ENCODE assay signal across 1 cellular context in the genomic region with DNA sequence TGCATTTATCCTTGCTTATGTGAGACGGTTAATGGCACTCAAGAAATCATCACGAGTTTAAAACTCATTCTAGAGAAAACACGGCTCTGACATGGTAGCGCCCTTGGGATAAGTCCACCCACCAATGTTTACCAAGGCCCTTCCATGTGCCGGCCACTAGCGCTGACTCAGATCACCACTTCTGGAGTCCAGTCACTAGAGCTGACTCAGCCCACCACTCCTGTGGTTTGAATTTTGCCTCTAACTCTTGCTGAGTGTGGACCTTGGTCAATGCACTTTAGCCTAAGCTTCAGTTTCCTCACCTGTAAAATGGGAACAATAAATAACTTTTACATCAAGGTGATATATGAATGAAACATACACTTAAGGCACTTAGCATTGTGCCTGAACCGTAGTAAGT.
TF ChIP-seq lines count a peak whose summit lies in the region.

No MANE protein-coding gene starts in this region.

TF ChIP-seq in HepG2, 621 proteins besides CTCF, POLR2A, EP300 and RAD21 (continued from another document and continues in another):
- TF ChIP-seq, protein P1, sequence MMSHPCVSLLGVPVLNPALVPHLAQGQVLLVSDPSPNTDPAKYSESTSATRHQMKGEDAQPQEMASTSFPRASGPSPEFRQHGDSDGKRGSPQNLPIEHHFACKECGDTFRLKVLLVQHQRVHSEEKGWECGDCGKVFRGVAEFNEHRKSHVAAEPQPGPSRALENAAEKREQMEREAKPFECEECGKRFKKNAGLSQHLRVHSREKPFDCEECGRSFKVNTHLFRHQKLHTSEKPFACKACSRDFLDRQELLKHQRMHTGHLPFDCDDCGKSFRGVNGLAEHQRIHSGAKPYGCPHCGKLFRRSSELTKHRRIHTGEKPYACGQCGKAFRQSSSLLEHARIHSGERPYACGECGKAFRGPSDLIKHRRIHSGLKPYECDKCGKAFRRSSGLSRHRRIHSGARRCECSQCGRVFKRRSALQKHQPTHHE (CRISPR knock-in tag; IDR thresholded peaks at IDR 0.05; ENCODE audit: borderline replicate concordance): no peak
- peak; percentile 94; the same call in 1 of the 2 replicates for TF ChIP-seq CHD4 (IDR thresholded peaks at IDR 0.05; ENCODE audit: borderline replicate concordance, low read length)
- TF ChIP-seq KDM3A (CRISPR knock-in tag; IDR thresholded peaks at IDR 0.05; ENCODE audit: low read depth): no peak
- no peak for TF ChIP-seq ZNF605 (CRISPR knock-in tag; IDR thresholded peaks at IDR 0.05)
- no peak for TF ChIP-seq CHCHD3 (CRISPR knock-in tag; IDR thresholded peaks at IDR 0.05)
- no peak for TF ChIP-seq AGO2 (optimal IDR thresholded peaks at IDR 0.05; ENCODE audit: low read depth, low read length)
- no peak for TF ChIP-seq POLR2G (IDR thresholded peaks at IDR 0.05; ENCODE audit: low read depth, low read length)
- peak; percentile 63; the same call in 1 of the 2 replicates for TF ChIP-seq IRF2 (CRISPR knock-in tag; IDR thresholded peaks at IDR 0.05)
- TF ChIP-seq ZNF432 (CRISPR knock-in tag; IDR thresholded peaks at IDR 0.05; ENCODE audit: borderline replicate concordance): no peak
- peak; percentile 99 for TF ChIP-seq ZMYM2 (CRISPR knock-in tag; IDR thresholded peaks at IDR 0.05)
- no peak for TF ChIP-seq GABPA (IDR thresholded peaks at IDR 0.05; ENCODE audit: low read depth, low read length)
- peak; percentile 18; the same call in 1 of the 2 replicates for TF ChIP-seq GABPA (CRISPR knock-in tag; IDR thresholded peaks at IDR 0.05; ENCODE audit: low read depth)
- TF ChIP-seq, protein P2, sequence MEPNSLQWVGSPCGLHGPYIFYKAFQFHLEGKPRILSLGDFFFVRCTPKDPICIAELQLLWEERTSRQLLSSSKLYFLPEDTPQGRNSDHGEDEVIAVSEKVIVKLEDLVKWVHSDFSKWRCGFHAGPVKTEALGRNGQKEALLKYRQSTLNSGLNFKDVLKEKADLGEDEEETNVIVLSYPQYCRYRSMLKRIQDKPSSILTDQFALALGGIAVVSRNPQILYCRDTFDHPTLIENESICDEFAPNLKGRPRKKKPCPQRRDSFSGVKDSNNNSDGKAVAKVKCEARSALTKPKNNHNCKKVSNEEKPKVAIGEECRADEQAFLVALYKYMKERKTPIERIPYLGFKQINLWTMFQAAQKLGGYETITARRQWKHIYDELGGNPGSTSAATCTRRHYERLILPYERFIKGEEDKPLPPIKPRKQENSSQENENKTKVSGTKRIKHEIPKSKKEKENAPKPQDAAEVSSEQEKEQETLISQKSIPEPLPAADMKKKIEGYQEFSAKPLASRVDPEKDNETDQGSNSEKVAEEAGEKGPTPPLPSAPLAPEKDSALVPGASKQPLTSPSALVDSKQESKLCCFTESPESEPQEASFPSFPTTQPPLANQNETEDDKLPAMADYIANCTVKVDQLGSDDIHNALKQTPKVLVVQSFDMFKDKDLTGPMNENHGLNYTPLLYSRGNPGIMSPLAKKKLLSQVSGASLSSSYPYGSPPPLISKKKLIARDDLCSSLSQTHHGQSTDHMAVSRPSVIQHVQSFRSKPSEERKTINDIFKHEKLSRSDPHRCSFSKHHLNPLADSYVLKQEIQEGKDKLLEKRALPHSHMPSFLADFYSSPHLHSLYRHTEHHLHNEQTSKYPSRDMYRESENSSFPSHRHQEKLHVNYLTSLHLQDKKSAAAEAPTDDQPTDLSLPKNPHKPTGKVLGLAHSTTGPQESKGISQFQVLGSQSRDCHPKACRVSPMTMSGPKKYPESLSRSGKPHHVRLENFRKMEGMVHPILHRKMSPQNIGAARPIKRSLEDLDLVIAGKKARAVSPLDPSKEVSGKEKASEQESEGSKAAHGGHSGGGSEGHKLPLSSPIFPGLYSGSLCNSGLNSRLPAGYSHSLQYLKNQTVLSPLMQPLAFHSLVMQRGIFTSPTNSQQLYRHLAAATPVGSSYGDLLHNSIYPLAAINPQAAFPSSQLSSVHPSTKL (CRISPR knock-in tag; IDR thresholded peaks at IDR 0.05): peak; percentile 85
- TF ChIP-seq, protein P3, sequence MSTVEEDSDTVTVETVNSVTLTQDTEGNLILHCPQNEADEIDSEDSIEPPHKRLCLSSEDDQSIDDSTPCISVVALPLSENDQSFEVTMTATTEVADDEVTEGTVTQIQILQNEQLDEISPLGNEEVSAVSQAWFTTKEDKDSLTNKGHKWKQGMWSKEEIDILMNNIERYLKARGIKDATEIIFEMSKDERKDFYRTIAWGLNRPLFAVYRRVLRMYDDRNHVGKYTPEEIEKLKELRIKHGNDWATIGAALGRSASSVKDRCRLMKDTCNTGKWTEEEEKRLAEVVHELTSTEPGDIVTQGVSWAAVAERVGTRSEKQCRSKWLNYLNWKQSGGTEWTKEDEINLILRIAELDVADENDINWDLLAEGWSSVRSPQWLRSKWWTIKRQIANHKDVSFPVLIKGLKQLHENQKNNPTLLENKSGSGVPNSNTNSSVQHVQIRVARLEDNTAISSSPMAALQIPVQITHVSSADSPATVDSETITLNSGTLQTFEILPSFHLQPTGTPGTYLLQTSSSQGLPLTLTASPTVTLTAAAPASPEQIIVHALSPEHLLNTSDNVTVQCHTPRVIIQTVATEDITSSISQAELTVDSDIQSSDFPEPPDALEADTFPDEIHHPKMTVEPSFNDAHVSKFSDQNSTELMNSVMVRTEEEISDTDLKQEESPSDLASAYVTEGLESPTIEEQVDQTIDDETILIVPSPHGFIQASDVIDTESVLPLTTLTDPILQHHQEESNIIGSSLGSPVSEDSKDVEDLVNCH (CRISPR knock-in tag; IDR thresholded peaks at IDR 0.05): no peak
- TF ChIP-seq, protein P4, sequence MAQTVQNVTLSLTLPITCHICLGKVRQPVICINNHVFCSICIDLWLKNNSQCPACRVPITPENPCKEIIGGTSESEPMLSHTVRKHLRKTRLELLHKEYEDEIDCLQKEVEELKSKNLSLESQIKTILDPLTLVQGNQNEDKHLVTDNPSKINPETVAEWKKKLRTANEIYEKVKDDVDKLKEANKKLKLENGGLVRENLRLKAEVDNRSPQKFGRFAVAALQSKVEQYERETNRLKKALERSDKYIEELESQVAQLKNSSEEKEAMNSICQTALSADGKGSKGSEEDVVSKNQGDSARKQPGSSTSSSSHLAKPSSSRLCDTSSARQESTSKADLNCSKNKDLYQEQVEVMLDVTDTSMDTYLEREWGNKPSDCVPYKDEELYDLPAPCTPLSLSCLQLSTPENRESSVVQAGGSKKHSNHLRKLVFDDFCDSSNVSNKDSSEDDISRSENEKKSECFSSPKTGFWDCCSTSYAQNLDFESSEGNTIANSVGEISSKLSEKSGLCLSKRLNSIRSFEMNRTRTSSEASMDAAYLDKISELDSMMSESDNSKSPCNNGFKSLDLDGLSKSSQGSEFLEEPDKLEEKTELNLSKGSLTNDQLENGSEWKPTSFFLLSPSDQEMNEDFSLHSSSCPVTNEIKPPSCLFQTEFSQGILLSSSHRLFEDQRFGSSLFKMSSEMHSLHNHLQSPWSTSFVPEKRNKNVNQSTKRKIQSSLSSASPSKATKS (CRISPR knock-in tag; IDR thresholded peaks at IDR 0.05): no peak
- TF ChIP-seq ZNF446 (CRISPR knock-in tag; IDR thresholded peaks at IDR 0.05): no peak
- no peak for TF ChIP-seq ZSCAN12 (CRISPR knock-in tag; IDR thresholded peaks at IDR 0.05)
- no peak for TF ChIP-seq SUZ12 (IDR thresholded peaks at IDR 0.05; ENCODE audit: low read depth, low read length)
- TF ChIP-seq, protein P5, sequence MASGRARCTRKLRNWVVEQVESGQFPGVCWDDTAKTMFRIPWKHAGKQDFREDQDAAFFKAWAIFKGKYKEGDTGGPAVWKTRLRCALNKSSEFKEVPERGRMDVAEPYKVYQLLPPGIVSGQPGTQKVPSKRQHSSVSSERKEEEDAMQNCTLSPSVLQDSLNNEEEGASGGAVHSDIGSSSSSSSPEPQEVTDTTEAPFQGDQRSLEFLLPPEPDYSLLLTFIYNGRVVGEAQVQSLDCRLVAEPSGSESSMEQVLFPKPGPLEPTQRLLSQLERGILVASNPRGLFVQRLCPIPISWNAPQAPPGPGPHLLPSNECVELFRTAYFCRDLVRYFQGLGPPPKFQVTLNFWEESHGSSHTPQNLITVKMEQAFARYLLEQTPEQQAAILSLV (CRISPR knock-in tag; IDR thresholded peaks at IDR 0.05; ENCODE audit: borderline replicate concordance): no peak
- peak; percentile 88 to 92 for TF ChIP-seq MAFK (conservative IDR thresholded peaks at IDR 0.05 in 1 of 2, IDR thresholded peaks at IDR 0.05 in 1 of 2; ENCODE audit: low read length in 2 of 2)
- TF ChIP-seq POLR2AphosphoS2 (IDR thresholded peaks at IDR 0.05; ENCODE audit: low read depth, low read length): no peak
- no peak for TF ChIP-seq CCDC6 (CRISPR knock-in tag; IDR thresholded peaks at IDR 0.05)
- TF ChIP-seq, protein P6, sequence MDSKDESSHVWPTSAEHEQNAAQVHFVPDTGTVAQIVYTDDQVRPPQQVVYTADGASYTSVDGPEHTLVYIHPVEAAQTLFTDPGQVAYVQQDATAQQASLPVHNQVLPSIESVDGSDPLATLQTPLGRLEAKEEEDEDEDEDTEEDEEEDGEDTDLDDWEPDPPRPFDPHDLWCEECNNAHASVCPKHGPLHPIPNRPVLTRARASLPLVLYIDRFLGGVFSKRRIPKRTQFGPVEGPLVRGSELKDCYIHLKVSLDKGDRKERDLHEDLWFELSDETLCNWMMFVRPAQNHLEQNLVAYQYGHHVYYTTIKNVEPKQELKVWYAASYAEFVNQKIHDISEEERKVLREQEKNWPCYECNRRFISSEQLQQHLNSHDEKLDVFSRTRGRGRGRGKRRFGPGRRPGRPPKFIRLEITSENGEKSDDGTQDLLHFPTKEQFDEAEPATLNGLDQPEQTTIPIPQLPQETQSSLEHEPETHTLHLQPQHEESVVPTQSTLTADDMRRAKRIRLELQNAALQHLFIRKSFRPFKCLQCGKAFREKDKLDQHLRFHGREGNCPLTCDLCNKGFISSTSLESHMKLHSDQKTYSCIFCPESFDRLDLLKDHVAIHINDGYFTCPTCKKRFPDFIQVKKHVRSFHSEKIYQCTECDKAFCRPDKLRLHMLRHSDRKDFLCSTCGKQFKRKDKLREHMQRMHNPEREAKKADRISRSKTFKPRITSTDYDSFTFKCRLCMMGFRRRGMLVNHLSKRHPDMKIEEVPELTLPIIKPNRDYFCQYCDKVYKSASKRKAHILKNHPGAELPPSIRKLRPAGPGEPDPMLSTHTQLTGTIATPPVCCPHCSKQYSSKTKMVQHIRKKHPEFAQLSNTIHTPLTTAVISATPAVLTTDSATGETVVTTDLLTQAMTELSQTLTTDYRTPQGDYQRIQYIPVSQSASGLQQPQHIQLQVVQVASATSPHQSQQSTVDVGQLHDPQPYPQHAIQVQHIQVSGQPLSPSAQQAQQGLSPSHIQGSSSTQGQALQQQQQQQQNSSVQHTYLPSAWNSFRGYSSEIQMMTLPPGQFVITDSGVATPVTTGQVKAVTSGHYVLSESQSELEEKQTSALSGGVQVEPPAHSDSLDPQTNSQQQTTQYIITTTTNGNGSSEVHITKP (CRISPR knock-in tag; IDR thresholded peaks at IDR 0.05; ENCODE audit: low read depth): peak; percentile 95
- no peak for TF ChIP-seq SRSF1 (optimal IDR thresholded peaks at IDR 0.05; ENCODE audit: low read depth, low read length)
- no peak for TF ChIP-seq IKZF1 (IDR thresholded peaks at IDR 0.05)
- TF ChIP-seq ZFP36L2 (CRISPR knock-in tag; IDR thresholded peaks at IDR 0.05): no peak
- TF ChIP-seq ZNF256 (CRISPR knock-in tag; conservative IDR thresholded peaks at IDR 0.05): no peak
- TF ChIP-seq, protein P7, sequence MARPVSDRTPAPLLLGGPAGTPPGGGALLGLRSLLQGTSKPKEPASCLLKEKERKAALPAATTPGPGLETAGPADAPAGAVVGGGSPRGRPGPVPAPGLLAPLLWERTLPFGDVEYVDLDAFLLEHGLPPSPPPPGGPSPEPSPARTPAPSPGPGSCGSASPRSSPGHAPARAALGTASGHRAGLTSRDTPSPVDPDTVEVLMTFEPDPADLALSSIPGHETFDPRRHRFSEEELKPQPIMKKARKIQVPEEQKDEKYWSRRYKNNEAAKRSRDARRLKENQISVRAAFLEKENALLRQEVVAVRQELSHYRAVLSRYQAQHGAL (CRISPR knock-in tag; IDR thresholded peaks at IDR 0.05; ENCODE audit: not compliant biosample characterization): no peak
- TF ChIP-seq GTF2F1 (IDR thresholded peaks at IDR 0.05; ENCODE audit: low read length): no peak
- TF ChIP-seq GATAD1 (CRISPR knock-in tag; IDR thresholded peaks at IDR 0.05): no peak
- TF ChIP-seq, protein P8, sequence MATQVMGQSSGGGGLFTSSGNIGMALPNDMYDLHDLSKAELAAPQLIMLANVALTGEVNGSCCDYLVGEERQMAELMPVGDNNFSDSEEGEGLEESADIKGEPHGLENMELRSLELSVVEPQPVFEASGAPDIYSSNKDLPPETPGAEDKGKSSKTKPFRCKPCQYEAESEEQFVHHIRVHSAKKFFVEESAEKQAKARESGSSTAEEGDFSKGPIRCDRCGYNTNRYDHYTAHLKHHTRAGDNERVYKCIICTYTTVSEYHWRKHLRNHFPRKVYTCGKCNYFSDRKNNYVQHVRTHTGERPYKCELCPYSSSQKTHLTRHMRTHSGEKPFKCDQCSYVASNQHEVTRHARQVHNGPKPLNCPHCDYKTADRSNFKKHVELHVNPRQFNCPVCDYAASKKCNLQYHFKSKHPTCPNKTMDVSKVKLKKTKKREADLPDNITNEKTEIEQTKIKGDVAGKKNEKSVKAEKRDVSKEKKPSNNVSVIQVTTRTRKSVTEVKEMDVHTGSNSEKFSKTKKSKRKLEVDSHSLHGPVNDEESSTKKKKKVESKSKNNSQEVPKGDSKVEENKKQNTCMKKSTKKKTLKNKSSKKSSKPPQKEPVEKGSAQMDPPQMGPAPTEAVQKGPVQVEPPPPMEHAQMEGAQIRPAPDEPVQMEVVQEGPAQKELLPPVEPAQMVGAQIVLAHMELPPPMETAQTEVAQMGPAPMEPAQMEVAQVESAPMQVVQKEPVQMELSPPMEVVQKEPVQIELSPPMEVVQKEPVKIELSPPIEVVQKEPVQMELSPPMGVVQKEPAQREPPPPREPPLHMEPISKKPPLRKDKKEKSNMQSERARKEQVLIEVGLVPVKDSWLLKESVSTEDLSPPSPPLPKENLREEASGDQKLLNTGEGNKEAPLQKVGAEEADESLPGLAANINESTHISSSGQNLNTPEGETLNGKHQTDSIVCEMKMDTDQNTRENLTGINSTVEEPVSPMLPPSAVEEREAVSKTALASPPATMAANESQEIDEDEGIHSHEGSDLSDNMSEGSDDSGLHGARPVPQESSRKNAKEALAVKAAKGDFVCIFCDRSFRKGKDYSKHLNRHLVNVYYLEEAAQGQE (IDR thresholded peaks at IDR 0.05; ENCODE audit: borderline replicate concordance in 1 of 2, low read depth in 1 of 2, low read length in 2 of 2): no peak
- peak in 1 of 2 experiments; percentile 68; a peak in 2 of 4 replicates for TF ChIP-seq NR2F1 (CRISPR knock-in tag; IDR thresholded peaks at IDR 0.05)
- TF ChIP-seq, protein P9, sequence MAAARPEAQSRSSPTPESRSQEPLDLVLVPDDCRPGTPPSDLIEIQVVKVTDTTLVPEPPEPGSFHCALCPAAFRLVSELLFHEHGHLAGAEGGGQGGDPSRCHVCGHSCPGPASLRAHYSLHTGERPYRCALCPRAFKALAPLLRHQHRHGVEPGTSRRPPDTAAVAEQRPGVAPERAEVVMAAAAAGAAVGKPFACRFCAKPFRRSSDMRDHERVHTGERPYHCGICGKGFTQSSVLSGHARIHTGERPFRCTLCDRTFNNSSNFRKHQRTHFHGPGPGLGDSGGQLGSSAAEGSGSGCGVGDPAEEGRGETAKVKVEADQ (CRISPR knock-in tag; IDR thresholded peaks at IDR 0.05; ENCODE audit: borderline replicate concordance): no peak
- TF ChIP-seq MYC (CRISPR knock-in tag; IDR thresholded peaks at IDR 0.05; ENCODE audit: borderline replicate concordance): no peak
- peak; percentile 16 for TF ChIP-seq XRCC5 (optimal IDR thresholded peaks at IDR 0.05; ENCODE audit: low read length)
- TF ChIP-seq FOXA1 (IDR thresholded peaks at IDR 0.05): no peak
- peak; percentile 45; the same call in 1 of the 2 replicates for TF ChIP-seq FOXA1 (CRISPR knock-in tag; IDR thresholded peaks at IDR 0.05)
- TF ChIP-seq FOXO1 (CRISPR knock-in tag; IDR thresholded peaks at IDR 0.05): peak; percentile 34; the same call in 1 of the 2 replicates
- TF ChIP-seq HDAC1 (CRISPR knock-in tag; IDR thresholded peaks at IDR 0.05): peak; percentile 46; the same call in 1 of the 2 replicates
